Comparison of ENCODE assay signal across 15 cellular contexts in the genomic region with DNA sequence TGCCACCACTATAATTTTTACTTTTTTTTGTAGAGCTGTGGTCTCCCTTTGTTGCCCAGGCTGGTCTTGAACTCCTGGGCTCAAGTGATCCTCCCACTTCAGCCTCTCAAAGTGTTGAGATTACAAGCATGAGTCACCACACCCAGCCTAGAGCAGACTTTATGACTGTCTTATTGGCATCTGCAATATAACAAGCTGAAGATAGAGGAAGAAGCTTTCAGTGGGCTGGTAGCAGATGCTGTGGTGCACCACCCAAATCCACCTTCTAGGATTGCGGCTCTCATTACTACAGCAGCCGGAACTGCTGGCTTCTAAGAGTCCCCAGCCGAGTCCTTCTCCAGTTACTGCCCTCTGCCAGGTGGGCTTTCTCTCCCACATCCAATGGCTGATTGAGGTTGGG. TPM values are rescaled to one million over a fixed set of nuclear protein-coding genes. Genes with fewer than 3 reads are reported as not detected.
DNase-seq lines count a peak whose midpoint lies in the region; ATAC-seq, FAIRE-seq and TF ChIP-seq lines count a peak whose summit lies in the region.
"Had no signal": no experiment of that assay in that cellular context is flagged by ENCODE, and none has a peak within 500 bp of the region (broad histone marks: within the 10 kb centered on the region; RNA-seq: fewer than 3 reads in every experiment).

No MANE protein-coding gene starts in this region.

- H3K4me2 ChIP-seq in HepG2 (ENCODE audit: low read depth, low read length) = no peak overlapping the region

- H3K4me3 ChIP-seq in HepG2 (replicated peaks in 1 of 3; ENCODE audit: insufficient read depth in 1 of 3, low read depth in 2 of 3, low read length in 3 of 3) (no peak overlapping the region), brain microvascular endothelial cell (ENCODE audit: low read depth, low read length) (no peak overlapping the region), lower leg skin (ENCODE audit: low read depth, poor library complexity, severe bottlenecking) (no peak overlapping the region)
- H3K4me3 ChIP-seq: esophagus muscularis mucosa had no signal

- H3K9me3 Mint-ChIP-seq in activated naive CD4-positive, alpha-beta T cell treated with anti-CD3 and anti-CD28 coated beads, Interleukin-2, amount 50 U/mL, for 72 hours = peaks cover 0 to 5% of the 10 kb centered on the region in 2 donors
- no peaks in the 10 kb centered on the region for H3K9me3 Mint-ChIP-seq in dendritic cell treated with granulocyte-macrophage colony-stimulating factor and Interleukin-4, amounts not matched to agents 40 ng/mL and 50 ng/mL, for 4 days

- CTCF ChIA-PET in HepG2 (lab: Yijun Ruan, JAX; ENCODE audit: low intra/inter-chr PET ratio, low total read pairs) = no interaction called here

- DNase-seq in activated naive CD4-positive, alpha-beta T cell treated with anti-CD3 and anti-CD28 coated beads, Interleukin-2, amount 50 U/mL, for 72 hours (ENCODE audit: low spot score in 2 of 2) = no peak
- DNase-seq in activated naive CD4-positive, alpha-beta T cell treated with anti-CD3 and anti-CD28 coated beads, Interleukin-2, amount 50 U/mL, for 16 hours = no peak
- peak; percentile 99 for DNase-seq in MV-4-11 (lab: John Stamatoyannopoulos, UW)
- no peak for DNase-seq in stimulated activated naive CD8-positive, alpha-beta T cell treated with anti-CD3 and anti-CD28 coated beads, Interleukin-15, Interleukin-2, amounts not matched to agents 100 U/mL and 50 U/mL, for 24 hours
- DNase-seq in HepG2 (ENCODE audit: low spot score) = no peak
- no peak for DNase-seq in brain microvascular endothelial cell
- DNase-seq in lower leg skin (ENCODE audit: low spot score in 2 of 2) = no peak
- DNase-seq: NCI-H1105; NCI-H69; occipital lobe; stimulated activated CD4-positive, alpha-beta T cell treated with anti-CD3 and anti-CD28 coated beads, Interleukin-2, amount 100 ng/mL, for 24 hours had no signal

- H3K4me1 ChIP-seq in HepG2 (ENCODE audit: insufficient read depth, low read length) = peaks cover 17% of the 10 kb centered on the region

- H3K36me3 ChIP-seq in HepG2 (replicated peaks in 1 of 2; ENCODE audit: control insufficient read depth in 1 of 2, insufficient read depth in 2 of 2, low read length in 2 of 2) = no peaks in the 10 kb centered on the region
- no peaks in the 10 kb centered on the region for H3K36me3 ChIP-seq in brain microvascular endothelial cell (replicated peaks)
- H3K36me3 ChIP-seq: esophagus muscularis mucosa had no signal

- H3K27ac Mint-ChIP-seq in activated naive CD4-positive, alpha-beta T cell treated with anti-CD3 and anti-CD28 coated beads, Interleukin-2, amount 50 U/mL, for 72 hours = no peak overlapping the region
- peak overlapping the region; percentile 84 for H3K27ac Mint-ChIP-seq in dendritic cell treated with granulocyte-macrophage colony-stimulating factor and Interleukin-4, amounts not matched to agents 40 ng/mL and 50 ng/mL, for 4 days
- H3K27ac Mint-ChIP-seq: T-helper 1 cell treated with Interleukin-12 subunit alpha and Interleukin-12 subunit beta and Interleukin-4 antibody, amounts not matched to agents 30 μg/mL and 1 μg/mL, for 36 hours had no signal

- peaks cover 0 to 4% of the 10 kb centered on the region in 2 donors for H3K36me3 Mint-ChIP-seq in activated naive CD4-positive, alpha-beta T cell treated with anti-CD3 and anti-CD28 coated beads, Interleukin-2, amount 50 U/mL, for 72 hours
- H3K36me3 Mint-ChIP-seq in dendritic cell treated with granulocyte-macrophage colony-stimulating factor and Interleukin-4, amounts not matched to agents 40 ng/mL and 50 ng/mL, for 4 days (ENCODE audit: low read depth) = no peaks in the 10 kb centered on the region

- in situ Hi-C loops in HepG2 (cut with HindIII; ENCODE audit: extremely low pct_ligation_motif_present, low pct_unique_long_range_greater_than_20kb) (no loop called here), brain microvascular endothelial cell (cut with HindIII; ENCODE audit: low pct_ligation_motif_present, low sequenced_read_pairs) (no loop called here)

- no peaks in the 10 kb centered on the region for H4K20me1 ChIP-seq in HepG2 (ENCODE audit: insufficient read depth, low read length)

- H3K79me2 ChIP-seq in HepG2 (ENCODE audit: insufficient read depth, low read length) = no peaks in the 10 kb centered on the region

- no peak for FAIRE-seq in HepG2 (lab: Jason Lieb, UNC)
- FAIRE-seq: keratinocyte had no signal

- intact Hi-C loops in dendritic cell treated with granulocyte-macrophage colony-stimulating factor and Interleukin-4, amounts not matched to agents 40 ng/mL and 50 ng/mL, for 4 days (cut with micrococcal nuclease) = no loop called here
- intact Hi-C loops in HepG2 (cut with micrococcal nuclease; ENCODE audit: unreplicated experiment) (no loop called here), lower leg skin (cut with DNase I; ENCODE audit: low total_unique reads) (no loop called here)

- TF ChIP-seq CTCF in HepG2 (CRISPR knock-in tag; IDR thresholded peaks at IDR 0.05) (no peak), brain microvascular endothelial cell (IDR thresholded peaks at IDR 0.05; ENCODE audit: low read depth, low read length, missing control alignments) (no peak), lower leg skin (IDR thresholded peaks at IDR 0.05) (no peak)

- peaks cover 38% of the 10 kb centered on the region for H3K4me1 Mint-ChIP-seq in dendritic cell treated with granulocyte-macrophage colony-stimulating factor and Interleukin-4, amounts not matched to agents 40 ng/mL and 50 ng/mL, for 4 days (ENCODE audit: low read depth)

- no peak overlapping the region for H2AFZ ChIP-seq in HepG2 (ENCODE audit: low read length)

- no peak overlapping the region for H3K9ac ChIP-seq in HepG2 (ENCODE audit: insufficient read depth, low read depth, low read length)

- H3K27me3 ChIP-seq in HepG2 (ENCODE audit: control insufficient read depth in 1 of 2, insufficient read depth in 2 of 2, low read length in 2 of 2) (no peaks in the 10 kb centered on the region), brain microvascular endothelial cell (replicated peaks) (no peaks in the 10 kb centered on the region)
- H3K27me3 ChIP-seq: esophagus muscularis mucosa had no signal

- H3K27me3 Mint-ChIP-seq in dendritic cell treated with granulocyte-macrophage colony-stimulating factor and Interleukin-4, amounts not matched to agents 40 ng/mL and 50 ng/mL, for 4 days = no peaks in the 10 kb centered on the region

- TF ChIP-seq POLR2A in HepG2 (IDR thresholded peaks at IDR 0.05; ENCODE audit: insufficient read depth in 1 of 2, low read depth in 2 of 2, low read length in 2 of 2) (no peak), lower leg skin (IDR thresholded peaks at IDR 0.05) (no peak)

- H3K27ac ChIP-seq in HepG2 (ENCODE audit: extremely low read length, insufficient read depth, low read length) = no peak overlapping the region
- no peak overlapping the region for H3K27ac ChIP-seq in brain microvascular endothelial cell
- H3K27ac ChIP-seq: esophagus muscularis mucosa had no signal

- H3K4me3 Mint-ChIP-seq in dendritic cell treated with granulocyte-macrophage colony-stimulating factor and Interleukin-4, amounts not matched to agents 40 ng/mL and 50 ng/mL, for 4 days = no peak overlapping the region
- H3K4me3 Mint-ChIP-seq: T-helper 1 cell treated with Interleukin-12 subunit alpha and Interleukin-12 subunit beta and Interleukin-4 antibody, amounts not matched to agents 30 μg/mL and 1 μg/mL, for 36 hours had no signal

- no TSS peak for BruUV-seq in HepG2 (replicated peaks; lab: Mats Ljungman, UMichigan)

- 53% methylated on average over 3 of the region's 3 CpGs for WGBS in HepG2 (ENCODE audit: low lambda C conversion rate)
- 83 to 86% methylated on average over 3 of the region's 3 CpGs for WGBS in lower leg skin, 2 donors

- no peaks in the 10 kb centered on the region for H3K9me3 ChIP-seq in HepG2 (ENCODE audit: low read length)
- H3K9me3 ChIP-seq: esophagus muscularis mucosa had no signal

- TF ChIP-seq EP300 in HepG2 (IDR thresholded peaks at IDR 0.05; ENCODE audit: low read depth in 2 of 2, low read length in 2 of 2) = no peak
- TF ChIP-seq EP300 in HepG2 (CRISPR knock-in tag; IDR thresholded peaks at IDR 0.05; ENCODE audit: borderline replicate concordance) = no peak

- no peak for TF ChIP-seq RAD21 in HepG2 (CRISPR knock-in tag; IDR thresholded peaks at IDR 0.05)

- POLR2A ChIA-PET in HepG2 (lab: Yijun Ruan, JAX) = no interaction called here

- peak; percentile 59 to 68 for ATAC-seq in activated naive CD4-positive, alpha-beta T cell treated with anti-CD3 and anti-CD28 coated beads, Interleukin-2, amount 50 U/mL, for 72 hours
- ATAC-seq in stimulated activated naive CD8-positive, alpha-beta T cell treated with anti-CD3 and anti-CD28 coated beads, Interleukin-15, Interleukin-2, amounts not matched to agents 100 U/mL and 50 U/mL, for 24 hours = peak; percentile 61
- no peak for ATAC-seq in HepG2

TF ChIP-seq in HepG2, 621 proteins besides CTCF, POLR2A, EP300 and RAD21 (continues in another document):
- TF ChIP-seq KDM6A (CRISPR knock-in tag; IDR thresholded peaks at IDR 0.05; ENCODE audit: low read depth) = no peak

RNA-seq across cellular contexts. Expression of a gene that starts 7.6 kb away (rescaled TPM):
- 10 to 100 TPM; 28.0 to 29.4 TPM for total RNA-seq in activated naive CD4-positive, alpha-beta T cell treated with anti-CD3 and anti-CD28 coated beads, Interleukin-2, amount 50 U/mL, for 72 hours
- total RNA-seq in HepG2 (2016; rRNA removed; fragmentation: Illumina TruSeq; extraction: Trizol) (26.4 and 50.0 TPM in 2 replicates), lower leg skin (10 to 100 TPM; 19.1 to 39.2 (median 27.1) TPM)
- 3.3 and 3.9 TPM in 2 replicates for total RNA-seq in HepG2 (2016; cell fraction: cytosol; rRNA removed; fragmentation: Illumina TruSeq; extraction: Trizol; ENCODE audit: low read depth)
- 28.4 and 50.0 TPM in 2 replicates for total RNA-seq in HepG2 (2016; cell fraction: insoluble cytoplasmic fraction; rRNA removed; fragmentation: Illumina TruSeq; extraction: Trizol)
- 9.2 and 9.5 TPM in 2 replicates for total RNA-seq in HepG2 (2016; cell fraction: membrane; rRNA removed; fragmentation: Illumina TruSeq; extraction: Trizol)
- 16.6 and 22.0 TPM in 2 replicates for total RNA-seq in HepG2 (2016; cell fraction: nucleus; rRNA removed; fragmentation: Illumina TruSeq; extraction: Trizol)
- 5.6 and 6.1 TPM in 2 replicates for polyA plus RNA-seq in HepG2 (2011; rRNA removed)
- 1.7 and 2.9 TPM in 2 replicates for polyA plus RNA-seq in HepG2 (2011; cell fraction: cytosol; rRNA removed)
- 4.0 and 6.4 TPM in 2 replicates for polyA plus RNA-seq in HepG2 (2011; cell fraction: nucleus; rRNA removed)
- polyA plus RNA-seq in HepG2 (2012) = 9.9 and 10.9 TPM in 2 replicates
- polyA plus RNA-seq in HepG2 (2016; cell fraction: cytosol; fragmentation: Illumina TruSeq; extraction: Trizol; ENCODE audit: low read depth) = 1.5 and 2.2 TPM in 2 replicates
- 24.1 and 27.8 TPM in 2 replicates for polyA plus RNA-seq in HepG2 (2016; cell fraction: insoluble cytoplasmic fraction; fragmentation: Illumina TruSeq; extraction: Trizol; ENCODE audit: low read depth)
- polyA plus RNA-seq in HepG2 (2016; cell fraction: membrane; fragmentation: Illumina TruSeq; extraction: Trizol; ENCODE audit: low read depth) = 4.4 and 5.5 TPM in 2 replicates
- 16.5 and 18.5 TPM in 2 replicates for polyA plus RNA-seq in HepG2 (2016; cell fraction: nucleus; fragmentation: Illumina TruSeq; extraction: Trizol; ENCODE audit: insufficient read depth, low read depth)
- polyA minus RNA-seq in HepG2 (2011; rRNA and poly(A)+ RNA removed; ENCODE audit: low replicate concordance) = 2.7 and 5.1 TPM in 2 replicates
- 6.2 and 11.1 TPM in 2 replicates for polyA minus RNA-seq in HepG2 (2011; cell fraction: cytosol; rRNA and poly(A)+ RNA removed)
- polyA minus RNA-seq in HepG2 (2011; cell fraction: nucleus; rRNA and poly(A)+ RNA removed) = 17.9 and 20.6 TPM in 2 replicates
